In the genomic region with DNA sequence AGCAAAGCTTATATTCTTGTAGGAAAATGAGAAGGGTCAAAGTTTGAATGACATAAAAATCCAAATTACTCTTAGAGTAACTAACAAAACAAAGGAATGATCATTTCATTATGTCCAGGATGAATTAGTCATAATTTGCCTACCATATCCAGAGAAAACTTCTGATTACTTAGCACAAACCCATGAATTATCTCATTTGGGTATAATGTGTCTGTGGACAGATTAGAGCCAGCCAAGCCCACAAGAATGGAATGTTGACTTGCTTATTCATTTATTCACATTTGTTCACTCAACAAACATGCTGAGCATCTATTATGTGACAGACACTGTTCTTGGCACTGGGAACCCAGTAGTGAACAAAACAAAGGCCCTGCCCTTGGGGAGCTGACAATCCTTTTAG, we compare ENCODE assay signal across 18 cellular contexts.
DNase-seq lines count a peak whose midpoint lies in the region; ATAC-seq, FAIRE-seq and TF ChIP-seq lines count a peak whose summit lies in the region.
"Had no signal": no experiment of that assay in that cellular context is flagged by ENCODE, and none has a peak within 500 bp of the region (broad histone marks: within the 10 kb centered on the region; RNA-seq: fewer than 3 reads in every experiment).

No MANE protein-coding gene starts in this region.

- dilution Hi-C loops in endothelial cell of umbilical vein (cut with MboI; ENCODE audit: extremely low pct_ligation_motif_present, low sequenced_read_pairs) = no loop called here
- dilution Hi-C loops in mammary epithelial cell (cut with HindIII; ENCODE audit: low sequenced_read_pairs) = no loop called here

- no peak overlapping the region for H3K4me3 ChIP-seq in AG10803 (ENCODE audit: low read length)
- H3K4me3 ChIP-seq in endothelial cell of umbilical vein (replicated peaks in 1 of 3; ENCODE audit: insufficient read depth in 1 of 3, low read depth in 1 of 3, low read length in 3 of 3) = no peak overlapping the region
- no peak overlapping the region for H3K4me3 ChIP-seq in mammary epithelial cell (replicated peaks in 1 of 3; ENCODE audit: insufficient read depth in 1 of 3, low read depth in 2 of 3, low read length in 3 of 3)
- no peak overlapping the region for H3K4me3 ChIP-seq in HepG2 (replicated peaks in 1 of 3; ENCODE audit: insufficient read depth in 1 of 3, low read depth in 2 of 3, low read length in 3 of 3)
- H3K4me3 ChIP-seq: HAP-1, K562, SK-N-MC had no signal

- H2AFZ ChIP-seq in endothelial cell of umbilical vein (ENCODE audit: low read depth, low read length) = no peak overlapping the region
- H2AFZ ChIP-seq in mammary epithelial cell (ENCODE audit: low read depth, low read length) = no peak overlapping the region
- H2AFZ ChIP-seq in HepG2 (ENCODE audit: low read length) = no peak overlapping the region

- H3K9me1 ChIP-seq in endothelial cell of umbilical vein (replicated peaks; ENCODE audit: control insufficient read depth, extremely low read depth, insufficient read depth, low read length) = no peaks in the 10 kb centered on the region

- no peak overlapping the region for H3K9ac ChIP-seq in endothelial cell of umbilical vein (replicated peaks; ENCODE audit: extremely low read depth, insufficient read depth, low read length)
- H3K9ac ChIP-seq in mammary epithelial cell (ENCODE audit: insufficient read depth, low read length) = no peak overlapping the region
- H3K9ac ChIP-seq in HepG2 (ENCODE audit: insufficient read depth, low read depth, low read length) = no peak overlapping the region

- TF ChIP-seq POLR2A in endothelial cell of umbilical vein (IDR thresholded peaks at IDR 0.05; ENCODE audit: low read depth, low read length) (no peak), HepG2 (IDR thresholded peaks at IDR 0.05; ENCODE audit: insufficient read depth in 1 of 2, low read depth in 2 of 2, low read length in 2 of 2) (no peak)

- CTCF ChIA-PET in endothelial cell of umbilical vein (lab: Charles Lee) (interaction anchor here (0.9 kb wide), 1 partner anchor 15 kb away, joined by 4 read pairs; no protein-coding TSS in a partner anchor), mammary epithelial cell (lab: Charles Lee; ENCODE audit: low non-redundant PET) (no interaction called here), HepG2 (lab: Yijun Ruan, JAX; ENCODE audit: low intra/inter-chr PET ratio, low total read pairs) (no interaction called here)

- FAIRE-seq in endothelial cell of umbilical vein (lab: Jason Lieb, UNC) = no peak
- no peak for FAIRE-seq in HepG2 (lab: Jason Lieb, UNC)
- FAIRE-seq: GM19239, K562, RCC 7860 had no signal

- H3K4me1 ChIP-seq in endothelial cell of umbilical vein (ENCODE audit: control insufficient read depth, extremely low read depth, insufficient read depth, low read length) (peaks cover 35% of the 10 kb centered on the region), mammary epithelial cell (ENCODE audit: insufficient read depth, low read length) (peaks cover 2% of the 10 kb centered on the region), HepG2 (ENCODE audit: insufficient read depth, low read length) (peaks cover 26% of the 10 kb centered on the region)

- no peak for ATAC-seq in HepG2
- ATAC-seq: K562 had no signal

- BruUV-seq in endothelial cell of umbilical vein (replicated peaks; lab: Mats Ljungman, UMichigan) = no TSS peak
- BruUV-seq in mammary epithelial cell (replicated peaks; lab: Mats Ljungman, UMichigan) = no TSS peak
- BruUV-seq in HepG2 (replicated peaks; lab: Mats Ljungman, UMichigan) = no TSS peak

- no peak overlapping the region for H3K4me2 ChIP-seq in endothelial cell of umbilical vein (ENCODE audit: insufficient read depth, low read length)
- no peak overlapping the region for H3K4me2 ChIP-seq in mammary epithelial cell (ENCODE audit: insufficient read depth, low read depth, low read length)
- no peak overlapping the region for H3K4me2 ChIP-seq in HepG2 (ENCODE audit: low read depth, low read length)

- no peak for TF ChIP-seq CTCF in AG10803 (conservative IDR thresholded peaks at IDR 0.05; ENCODE audit: low read length)
- TF ChIP-seq CTCF in endothelial cell of umbilical vein (IDR thresholded peaks at IDR 0.05; ENCODE audit: extremely low read depth in 1 of 2, insufficient read depth in 1 of 2, low read depth in 1 of 2, low read length in 2 of 2) = no peak
- no peak for TF ChIP-seq CTCF in mammary epithelial cell (conservative IDR thresholded peaks at IDR 0.05 in 1 of 2, IDR thresholded peaks at IDR 0.05 in 1 of 2; ENCODE audit: extremely low read depth in 1 of 2, insufficient read depth in 1 of 2, low read depth in 1 of 2, low read length in 2 of 2)
- TF ChIP-seq CTCF in HepG2 (CRISPR knock-in tag; IDR thresholded peaks at IDR 0.05) = no peak

- TF ChIP-seq EP300 in HepG2 (IDR thresholded peaks at IDR 0.05; ENCODE audit: low read depth in 2 of 2, low read length in 2 of 2) (no peak), HepG2 (CRISPR knock-in tag; IDR thresholded peaks at IDR 0.05; ENCODE audit: borderline replicate concordance) (no peak)

- H3K27me3 ChIP-seq in endothelial cell of umbilical vein (ENCODE audit: control insufficient read depth in 2 of 2, insufficient read depth in 2 of 2, low read length in 2 of 2) = no peaks in the 10 kb centered on the region
- no peaks in the 10 kb centered on the region for H3K27me3 ChIP-seq in mammary epithelial cell (ENCODE audit: insufficient read depth, low read length)
- H3K27me3 ChIP-seq in HepG2 (ENCODE audit: control insufficient read depth in 1 of 2, insufficient read depth in 2 of 2, low read length in 2 of 2) = peaks cover 0 to 2% of the 10 kb centered on the region in 2 experiments; a peak in 1 of 5 replicates

- intact Hi-C loops in endothelial cell of umbilical vein (cut with micrococcal nuclease) (no loop called here), mammary epithelial cell (cut with micrococcal nuclease) (no loop called here), HepG2 (cut with micrococcal nuclease; ENCODE audit: unreplicated experiment) (no loop called here)

- DNase-seq in AG10803 (ENCODE audit: low read depth) (peak; percentile 73), M059J (ENCODE audit: low read depth) (peak; percentile 28), endothelial cell of umbilical vein (ENCODE audit: low read depth, low spot score) (peak; percentile 36), kidney glomerular epithelial cell (lab: John Stamatoyannopoulos, UW) (peak; percentile 33), NCI-H187 (lab: John Stamatoyannopoulos, UW) (no peak), mammary epithelial cell (no peak), HepG2 (ENCODE audit: low spot score) (no peak), amygdala (lab: John Stamatoyannopoulos, UW) (no peak)
- DNase-seq: AML-193, NCI-H1048, NCI-H345, NCI-H526, Right ventricle myocardium superior had no signal

- H4K20me1 ChIP-seq in endothelial cell of umbilical vein (replicated peaks; ENCODE audit: control insufficient read depth, extremely low read depth, insufficient read depth, low read length) (no peaks in the 10 kb centered on the region), mammary epithelial cell (ENCODE audit: insufficient read depth, low read length) (no peaks in the 10 kb centered on the region), HepG2 (ENCODE audit: insufficient read depth, low read length) (no peaks in the 10 kb centered on the region)

- POLR2A ChIA-PET in endothelial cell of umbilical vein (lab: Charles Lee) (no interaction called here), HepG2 (lab: Yijun Ruan, JAX) (no interaction called here)

- H3K9me3 ChIP-seq in endothelial cell of umbilical vein (replicated peaks; ENCODE audit: control insufficient read depth, insufficient read depth, low read length) (no peaks in the 10 kb centered on the region), mammary epithelial cell (replicated peaks; ENCODE audit: insufficient read depth, low read length) (no peaks in the 10 kb centered on the region), HepG2 (ENCODE audit: low read length) (no peaks in the 10 kb centered on the region)
- H3K9me3 ChIP-seq: HAP-1 had no signal

- no peak overlapping the region for H3K27ac ChIP-seq in endothelial cell of umbilical vein (ENCODE audit: insufficient read depth, low read depth, low read length)
- no peak overlapping the region for H3K27ac ChIP-seq in mammary epithelial cell (ENCODE audit: insufficient read depth, low read depth, low read length)
- H3K27ac ChIP-seq in HepG2 (ENCODE audit: extremely low read length, insufficient read depth, low read length) = no peak overlapping the region
- H3K27ac ChIP-seq: SK-N-MC had no signal

- H3K79me2 ChIP-seq in endothelial cell of umbilical vein (ENCODE audit: control insufficient read depth, insufficient read depth, low read length) = no peaks in the 10 kb centered on the region
- no peaks in the 10 kb centered on the region for H3K79me2 ChIP-seq in mammary epithelial cell (ENCODE audit: insufficient read depth, low read length)
- no peaks in the 10 kb centered on the region for H3K79me2 ChIP-seq in HepG2 (ENCODE audit: insufficient read depth, low read length)

- H3K36me3 ChIP-seq in endothelial cell of umbilical vein (ENCODE audit: control insufficient read depth in 2 of 2, extremely low read depth in 1 of 2, insufficient read depth in 2 of 2, low read length in 2 of 2) (no peaks in the 10 kb centered on the region), mammary epithelial cell (ENCODE audit: insufficient read depth, low read length) (no peaks in the 10 kb centered on the region), HepG2 (replicated peaks in 1 of 2; ENCODE audit: control insufficient read depth in 1 of 2, insufficient read depth in 2 of 2, low read length in 2 of 2) (no peaks in the 10 kb centered on the region)
- H3K36me3 ChIP-seq: HAP-1 had no signal

- in situ Hi-C loops in mammary epithelial cell (cut with MboI; ENCODE audit: low sequenced_read_pairs in 2 of 2) = no loop called here
- in situ Hi-C loops in HepG2 (cut with HindIII; ENCODE audit: extremely low pct_ligation_motif_present, low pct_unique_long_range_greater_than_20kb) = no loop called here

- TF ChIP-seq RAD21 in HepG2 (CRISPR knock-in tag; IDR thresholded peaks at IDR 0.05) = no peak

TF ChIP-seq in endothelial cell of umbilical vein, 7 proteins besides CTCF, POLR2A, EP300 and RAD21 (continues in another document):
- peak; percentile 45 for TF ChIP-seq GATA2 (IDR thresholded peaks at IDR 0.05; ENCODE audit: insufficient read depth, insufficient read length, low read depth, low read length)
- TF ChIP-seq JUN (IDR thresholded peaks at IDR 0.05; ENCODE audit: borderline replicate concordance, insufficient read depth, insufficient read length, low read depth) = no peak

Comparison
In these comparisons a context has a peak if more than half of its experiments do, and no peak if none do; other contexts are left out.
1. DNase-seq: peak in AG10803 (single experiment), M059J (single experiment), endothelial cell of umbilical vein (single experiment) and kidney glomerular epithelial cell (single experiment); none in NCI-H187 (0 of 2), mammary epithelial cell (single experiment), HepG2 (single experiment) and amygdala (0 of 56).